In the genomic region with DNA sequence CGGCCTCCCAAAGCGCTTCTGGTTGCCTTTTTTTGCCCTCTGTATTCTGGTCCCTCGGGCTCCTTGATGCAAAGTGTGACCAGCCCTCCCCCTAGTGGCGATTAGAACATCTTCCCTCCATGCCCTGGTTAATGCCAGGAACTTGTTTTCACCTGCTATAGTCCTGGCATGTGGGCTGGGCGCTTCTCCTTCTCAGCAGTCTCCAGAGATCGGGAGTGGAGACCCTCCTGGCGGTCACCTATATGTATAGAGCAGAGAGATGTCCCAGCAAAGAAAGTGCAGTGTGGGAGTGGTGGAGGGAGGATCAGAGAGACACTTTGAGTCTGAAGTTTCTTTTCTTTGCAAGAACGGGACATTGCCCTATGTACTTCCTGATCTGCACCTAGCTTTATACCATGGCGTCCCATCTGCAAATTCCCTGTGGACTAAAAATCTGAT, we compare ENCODE assay signal across 1 cellular context.
TF ChIP-seq lines count a peak whose summit lies in the region.

No MANE protein-coding gene starts in this region.

TF ChIP-seq in GM23338, 12 proteins besides CTCF, POLR2A, EP300 and RAD21 (continued from another document):
- TF ChIP-seq ZNF114 (CRISPR knock-in tag; IDR thresholded peaks at IDR 0.05) (no peak), CREB1 (CRISPR knock-in tag; IDR thresholded peaks at IDR 0.05; ENCODE audit: low read depth) (no peak), EZH2phosphoT487 (IDR thresholded peaks at IDR 0.05; ENCODE audit: unreplicated experiment) (no peak), NANOG (IDR thresholded peaks at IDR 0.05; ENCODE audit: borderline replicate concordance) (no peak), ZNF331 (CRISPR knock-in tag; IDR thresholded peaks at IDR 0.05; ENCODE audit: low read depth) (no peak)
- TF ChIP-seq, protein P1, sequence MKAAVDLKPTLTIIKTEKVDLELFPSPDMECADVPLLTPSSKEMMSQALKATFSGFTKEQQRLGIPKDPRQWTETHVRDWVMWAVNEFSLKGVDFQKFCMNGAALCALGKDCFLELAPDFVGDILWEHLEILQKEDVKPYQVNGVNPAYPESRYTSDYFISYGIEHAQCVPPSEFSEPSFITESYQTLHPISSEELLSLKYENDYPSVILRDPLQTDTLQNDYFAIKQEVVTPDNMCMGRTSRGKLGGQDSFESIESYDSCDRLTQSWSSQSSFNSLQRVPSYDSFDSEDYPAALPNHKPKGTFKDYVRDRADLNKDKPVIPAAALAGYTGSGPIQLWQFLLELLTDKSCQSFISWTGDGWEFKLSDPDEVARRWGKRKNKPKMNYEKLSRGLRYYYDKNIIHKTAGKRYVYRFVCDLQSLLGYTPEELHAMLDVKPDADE (IDR thresholded peaks at IDR 0.05) = no peak
TF ChIP-seq in GM23338: peak in this region for 0.
